ENCODE assay signal across 22 cellular contexts in the genomic region with DNA sequence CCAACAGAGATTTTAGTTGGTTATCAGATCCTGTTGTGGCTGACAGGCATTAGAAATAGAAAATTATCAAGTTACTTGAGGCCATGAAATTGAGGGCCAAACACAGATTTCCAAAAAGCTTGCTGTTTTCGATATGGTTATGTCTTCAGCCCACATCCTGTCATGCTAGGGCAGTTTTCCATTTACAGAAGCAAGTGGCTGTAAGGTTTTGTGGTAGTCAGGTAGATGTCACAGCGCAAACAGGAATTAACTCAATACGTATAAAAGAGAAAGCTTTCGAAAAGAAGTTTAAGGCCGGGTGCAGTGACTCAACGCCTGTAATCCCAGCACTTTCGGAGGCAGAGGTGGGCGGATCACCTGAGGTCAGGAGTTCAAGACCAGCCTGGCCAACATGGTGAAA.
"Had no signal": no experiment of that assay in that cellular context is flagged by ENCODE, and none has a peak within 500 bp of the region (broad histone marks: within the 10 kb centered on the region; RNA-seq: fewer than 3 reads in every experiment).

No MANE protein-coding gene starts in this region.

- H3K9me3 ChIP-seq: heart right ventricle, pancreas, spleen, tibial artery, upper lobe of left lung, uterus had no signal

- DNase-seq: dorsolateral prefrontal cortex; effector CD8-positive, alpha-beta T cell; heart right ventricle; hypothalamus; kidney glomerular epithelial cell; mesendoderm; naive B cell; occipital lobe; pancreas; spleen; stimulated activated CD4-positive, alpha-beta T cell treated with anti-CD3 and anti-CD28 coated beads, Interleukin-15, amount 100 ng/mL, for 24 hours; stimulated activated CD4-positive, alpha-beta T cell treated with anti-CD3 and anti-CD28 coated beads, Interleukin-1b, Interleukin-23, amount 100 ng/mL, for 48 hours; stimulated activated CD4-positive, alpha-beta T cell treated with anti-CD3 and anti-CD28 coated beads, Interleukin-4, amount 100 ng/mL, for 24 hours; tibial artery; upper lobe of left lung; uterus had no signal

- H3K27me3 ChIP-seq: heart right ventricle, tibial artery, upper lobe of left lung, uterus had no signal

- ATAC-seq: esophagus mucosa; heart right ventricle; pancreas; sciatic nerve; stimulated activated memory B cell treated with anti-CD40 and anti-IgM and Interleukin-4, amounts not matched to agents 10 μg/mL and 1 μg/mL and 100 μg/mL, for 72 hours had no signal

- H3K4me3 ChIP-seq: dorsolateral prefrontal cortex, heart right ventricle, pancreas, spleen, tibial artery, upper lobe of left lung, uterus had no signal

- FAIRE-seq: endometrium, frontal cortex, islet of Langerhans had no signal

- H3K36me3 ChIP-seq: heart right ventricle, pancreas, spleen, tibial artery, upper lobe of left lung, uterus had no signal

- H3K27ac ChIP-seq: dorsolateral prefrontal cortex, heart right ventricle, pancreas, spleen, tibial artery, upper lobe of left lung, uterus had no signal

- H3K4me1 ChIP-seq: pancreas, spleen, tibial artery, upper lobe of left lung, uterus had no signal
